ENCODE assay signal across 2 cellular contexts in the genomic region with DNA sequence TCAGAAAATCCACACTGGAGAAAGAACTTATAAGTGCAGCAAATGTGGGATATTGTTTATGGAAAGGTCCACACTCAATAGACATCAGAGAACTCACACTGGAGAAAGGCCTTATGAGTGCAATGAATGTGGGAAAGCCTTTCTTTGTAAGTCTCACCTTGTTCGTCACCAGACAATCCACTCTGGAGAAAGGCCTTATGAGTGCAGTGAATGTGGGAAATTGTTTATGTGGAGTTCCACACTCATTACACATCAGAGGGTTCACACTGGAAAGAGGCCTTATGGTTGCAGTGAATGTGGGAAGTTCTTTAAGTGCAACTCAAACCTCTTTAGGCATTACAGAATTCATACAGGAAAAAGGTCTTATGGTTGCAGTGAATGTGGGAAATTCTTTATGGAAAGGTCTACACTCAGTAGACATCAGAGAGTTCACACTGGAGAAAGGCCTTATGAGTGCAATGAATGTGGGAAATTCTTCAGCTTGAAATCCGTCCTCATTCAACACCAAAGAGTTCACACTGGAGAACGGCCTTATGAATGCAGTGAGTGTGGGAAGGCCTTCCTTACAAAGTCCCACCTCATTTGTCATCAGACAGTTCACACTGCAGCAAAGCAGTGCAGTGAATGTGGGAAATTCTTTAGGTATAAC.
TF ChIP-seq lines count a peak whose summit lies in the region.

No MANE protein-coding gene starts in this region.

TF ChIP-seq in liver, 16 proteins besides CTCF, POLR2A, EP300 and RAD21:
- TF ChIP-seq, protein P1, sequence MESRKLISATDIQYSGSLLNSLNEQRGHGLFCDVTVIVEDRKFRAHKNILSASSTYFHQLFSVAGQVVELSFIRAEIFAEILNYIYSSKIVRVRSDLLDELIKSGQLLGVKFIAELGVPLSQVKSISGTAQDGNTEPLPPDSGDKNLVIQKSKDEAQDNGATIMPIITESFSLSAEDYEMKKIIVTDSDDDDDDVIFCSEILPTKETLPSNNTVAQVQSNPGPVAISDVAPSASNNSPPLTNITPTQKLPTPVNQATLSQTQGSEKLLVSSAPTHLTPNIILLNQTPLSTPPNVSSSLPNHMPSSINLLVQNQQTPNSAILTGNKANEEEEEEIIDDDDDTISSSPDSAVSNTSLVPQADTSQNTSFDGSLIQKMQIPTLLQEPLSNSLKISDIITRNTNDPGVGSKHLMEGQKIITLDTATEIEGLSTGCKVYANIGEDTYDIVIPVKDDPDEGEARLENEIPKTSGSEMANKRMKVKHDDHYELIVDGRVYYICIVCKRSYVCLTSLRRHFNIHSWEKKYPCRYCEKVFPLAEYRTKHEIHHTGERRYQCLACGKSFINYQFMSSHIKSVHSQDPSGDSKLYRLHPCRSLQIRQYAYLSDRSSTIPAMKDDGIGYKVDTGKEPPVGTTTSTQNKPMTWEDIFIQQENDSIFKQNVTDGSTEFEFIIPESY (IDR thresholded peaks at IDR 0.05), result no peak
- TF ChIP-seq, protein P2, sequence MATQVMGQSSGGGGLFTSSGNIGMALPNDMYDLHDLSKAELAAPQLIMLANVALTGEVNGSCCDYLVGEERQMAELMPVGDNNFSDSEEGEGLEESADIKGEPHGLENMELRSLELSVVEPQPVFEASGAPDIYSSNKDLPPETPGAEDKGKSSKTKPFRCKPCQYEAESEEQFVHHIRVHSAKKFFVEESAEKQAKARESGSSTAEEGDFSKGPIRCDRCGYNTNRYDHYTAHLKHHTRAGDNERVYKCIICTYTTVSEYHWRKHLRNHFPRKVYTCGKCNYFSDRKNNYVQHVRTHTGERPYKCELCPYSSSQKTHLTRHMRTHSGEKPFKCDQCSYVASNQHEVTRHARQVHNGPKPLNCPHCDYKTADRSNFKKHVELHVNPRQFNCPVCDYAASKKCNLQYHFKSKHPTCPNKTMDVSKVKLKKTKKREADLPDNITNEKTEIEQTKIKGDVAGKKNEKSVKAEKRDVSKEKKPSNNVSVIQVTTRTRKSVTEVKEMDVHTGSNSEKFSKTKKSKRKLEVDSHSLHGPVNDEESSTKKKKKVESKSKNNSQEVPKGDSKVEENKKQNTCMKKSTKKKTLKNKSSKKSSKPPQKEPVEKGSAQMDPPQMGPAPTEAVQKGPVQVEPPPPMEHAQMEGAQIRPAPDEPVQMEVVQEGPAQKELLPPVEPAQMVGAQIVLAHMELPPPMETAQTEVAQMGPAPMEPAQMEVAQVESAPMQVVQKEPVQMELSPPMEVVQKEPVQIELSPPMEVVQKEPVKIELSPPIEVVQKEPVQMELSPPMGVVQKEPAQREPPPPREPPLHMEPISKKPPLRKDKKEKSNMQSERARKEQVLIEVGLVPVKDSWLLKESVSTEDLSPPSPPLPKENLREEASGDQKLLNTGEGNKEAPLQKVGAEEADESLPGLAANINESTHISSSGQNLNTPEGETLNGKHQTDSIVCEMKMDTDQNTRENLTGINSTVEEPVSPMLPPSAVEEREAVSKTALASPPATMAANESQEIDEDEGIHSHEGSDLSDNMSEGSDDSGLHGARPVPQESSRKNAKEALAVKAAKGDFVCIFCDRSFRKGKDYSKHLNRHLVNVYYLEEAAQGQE (IDR thresholded peaks at IDR 0.05), result no peak
- TF ChIP-seq, protein P3, sequence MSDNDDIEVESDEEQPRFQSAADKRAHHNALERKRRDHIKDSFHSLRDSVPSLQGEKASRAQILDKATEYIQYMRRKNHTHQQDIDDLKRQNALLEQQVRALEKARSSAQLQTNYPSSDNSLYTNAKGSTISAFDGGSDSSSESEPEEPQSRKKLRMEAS (IDR thresholded peaks at IDR 0.05), result no peak
- TF ChIP-seq JUND (IDR thresholded peaks at IDR 0.05) (no peak), SP1 (IDR thresholded peaks at IDR 0.05) (no peak), NR2F2 (IDR thresholded peaks at IDR 0.05) (no peak), GABPA (IDR thresholded peaks at IDR 0.05 in 1 of 2, conservative IDR thresholded peaks at IDR 0.05 in 1 of 2) (no peak), FOXA2 (IDR thresholded peaks at IDR 0.05) (no peak), EGR1 (IDR thresholded peaks at IDR 0.05; ENCODE audit: low read depth in 2 of 2) (no peak), HNF4A (conservative IDR thresholded peaks at IDR 0.05) (no peak), HNF4G (IDR thresholded peaks at IDR 0.05) (no peak)
- TF ChIP-seq, protein P4, sequence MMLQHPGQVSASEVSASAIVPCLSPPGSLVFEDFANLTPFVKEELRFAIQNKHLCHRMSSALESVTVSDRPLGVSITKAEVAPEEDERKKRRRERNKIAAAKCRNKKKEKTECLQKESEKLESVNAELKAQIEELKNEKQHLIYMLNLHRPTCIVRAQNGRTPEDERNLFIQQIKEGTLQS (IDR thresholded peaks at IDR 0.05), result no peak

TF ChIP-seq in HepG2, 621 proteins besides CTCF, POLR2A, EP300 and RAD21:
- no peak for TF ChIP-seq ZNF572 (CRISPR knock-in tag; IDR thresholded peaks at IDR 0.05)
- TF ChIP-seq CEBPB (IDR thresholded peaks at IDR 0.05; ENCODE audit: borderline replicate concordance, low read depth, low read length), result no peak
- TF ChIP-seq ZNF720 (CRISPR knock-in tag; IDR thresholded peaks at IDR 0.05), result no peak
- no peak for TF ChIP-seq TRIM24 (CRISPR knock-in tag; IDR thresholded peaks at IDR 0.05)
- TF ChIP-seq, protein P5, sequence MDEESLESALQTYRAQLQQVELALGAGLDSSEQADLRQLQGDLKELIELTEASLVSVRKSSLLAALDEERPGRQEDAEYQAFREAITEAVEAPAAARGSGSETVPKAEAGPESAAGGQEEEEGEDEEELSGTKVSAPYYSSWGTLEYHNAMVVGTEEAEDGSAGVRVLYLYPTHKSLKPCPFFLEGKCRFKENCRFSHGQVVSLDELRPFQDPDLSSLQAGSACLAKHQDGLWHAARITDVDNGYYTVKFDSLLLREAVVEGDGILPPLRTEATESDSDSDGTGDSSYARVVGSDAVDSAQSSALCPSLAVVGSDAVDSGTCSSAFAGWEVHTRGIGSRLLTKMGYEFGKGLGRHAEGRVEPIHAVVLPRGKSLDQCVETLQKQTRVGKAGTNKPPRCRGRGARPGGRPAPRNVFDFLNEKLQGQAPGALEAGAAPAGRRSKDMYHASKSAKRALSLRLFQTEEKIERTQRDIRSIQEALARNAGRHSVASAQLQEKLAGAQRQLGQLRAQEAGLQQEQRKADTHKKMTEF (CRISPR knock-in tag; IDR thresholded peaks at IDR 0.05), result no peak
- TF ChIP-seq, protein P6, sequence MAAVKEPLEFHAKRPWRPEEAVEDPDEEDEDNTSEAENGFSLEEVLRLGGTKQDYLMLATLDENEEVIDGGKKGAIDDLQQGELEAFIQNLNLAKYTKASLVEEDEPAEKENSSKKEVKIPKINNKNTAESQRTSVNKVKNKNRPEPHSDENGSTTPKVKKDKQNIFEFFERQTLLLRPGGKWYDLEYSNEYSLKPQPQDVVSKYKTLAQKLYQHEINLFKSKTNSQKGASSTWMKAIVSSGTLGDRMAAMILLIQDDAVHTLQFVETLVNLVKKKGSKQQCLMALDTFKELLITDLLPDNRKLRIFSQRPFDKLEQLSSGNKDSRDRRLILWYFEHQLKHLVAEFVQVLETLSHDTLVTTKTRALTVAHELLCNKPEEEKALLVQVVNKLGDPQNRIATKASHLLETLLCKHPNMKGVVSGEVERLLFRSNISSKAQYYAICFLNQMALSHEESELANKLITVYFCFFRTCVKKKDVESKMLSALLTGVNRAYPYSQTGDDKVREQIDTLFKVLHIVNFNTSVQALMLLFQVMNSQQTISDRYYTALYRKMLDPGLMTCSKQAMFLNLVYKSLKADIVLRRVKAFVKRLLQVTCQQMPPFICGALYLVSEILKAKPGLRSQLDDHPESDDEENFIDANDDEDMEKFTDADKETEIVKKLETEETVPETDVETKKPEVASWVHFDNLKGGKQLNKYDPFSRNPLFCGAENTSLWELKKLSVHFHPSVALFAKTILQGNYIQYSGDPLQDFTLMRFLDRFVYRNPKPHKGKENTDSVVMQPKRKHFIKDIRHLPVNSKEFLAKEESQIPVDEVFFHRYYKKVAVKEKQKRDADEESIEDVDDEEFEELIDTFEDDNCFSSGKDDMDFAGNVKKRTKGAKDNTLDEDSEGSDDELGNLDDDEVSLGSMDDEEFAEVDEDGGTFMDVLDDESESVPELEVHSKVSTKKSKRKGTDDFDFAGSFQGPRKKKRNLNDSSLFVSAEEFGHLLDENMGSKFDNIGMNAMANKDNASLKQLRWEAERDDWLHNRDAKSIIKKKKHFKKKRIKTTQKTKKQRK (IDR thresholded peaks at IDR 0.05; ENCODE audit: low read length), result no peak
- TF ChIP-seq SIN3A (IDR thresholded peaks at IDR 0.05; ENCODE audit: borderline replicate concordance, low read depth, low read length), result no peak
- no peak for TF ChIP-seq PHF5A (CRISPR knock-in tag; IDR thresholded peaks at IDR 0.05; ENCODE audit: low read depth, unreplicated experiment)
- TF ChIP-seq NPAS2 (CRISPR knock-in tag; IDR thresholded peaks at IDR 0.05; ENCODE audit: borderline replicate concordance), result no peak
- TF ChIP-seq ZBTB7A (CRISPR knock-in tag; IDR thresholded peaks at IDR 0.05), result no peak
- TF ChIP-seq, protein P7, sequence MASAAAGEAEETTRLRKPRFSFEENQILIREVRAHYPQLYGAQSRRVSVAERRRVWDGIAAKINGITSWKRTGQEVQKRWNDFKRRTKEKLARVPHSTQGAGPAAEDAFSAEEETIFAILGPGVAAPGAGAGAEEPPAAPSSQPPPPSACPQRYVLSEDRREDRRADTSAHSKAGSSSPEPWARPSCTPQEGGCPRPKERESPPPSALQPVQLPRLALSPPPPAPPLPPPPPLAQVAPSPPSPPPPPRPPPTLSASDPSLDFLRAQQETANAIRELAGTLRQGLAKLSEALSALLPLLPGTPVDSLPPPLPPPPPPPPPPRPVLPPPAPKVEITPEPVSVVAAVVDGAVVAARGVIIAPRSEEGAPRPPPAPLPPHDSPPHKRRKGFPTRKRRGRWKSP (CRISPR knock-in tag; IDR thresholded peaks at IDR 0.05), result no peak
- no peak for TF ChIP-seq ZNF282 (IDR thresholded peaks at IDR 0.05; ENCODE audit: partially characterized antibody)
